ENCODE assay signal across 18 cellular contexts in the genomic region with DNA sequence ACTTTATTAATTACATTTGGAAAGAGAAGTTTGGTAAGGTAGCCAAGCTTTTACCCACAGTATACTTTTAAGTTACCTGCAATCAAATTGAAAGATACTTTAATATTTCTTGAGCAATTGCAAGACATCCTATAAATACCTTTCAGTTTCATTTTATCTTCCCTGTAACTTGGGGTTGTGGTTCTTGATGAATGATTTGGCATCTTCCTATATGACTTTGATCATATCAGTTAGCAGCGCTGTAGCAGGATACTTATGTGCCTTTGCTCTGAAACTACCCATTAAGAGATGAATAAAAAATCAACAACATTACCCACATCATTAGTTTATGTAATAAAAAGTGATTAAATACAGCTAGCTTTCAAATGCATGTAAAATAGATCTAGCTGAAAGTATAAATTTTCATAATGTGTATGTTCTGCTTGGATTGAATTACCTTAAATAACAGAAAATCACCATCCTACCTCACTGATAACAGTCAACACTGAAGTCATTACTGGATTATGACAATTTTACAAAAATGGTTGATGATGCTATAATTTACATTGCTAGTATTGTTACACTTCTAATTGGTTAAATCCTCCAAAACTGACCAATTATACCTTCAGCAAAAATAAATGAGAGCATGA. TPM values are rescaled to one million over a fixed set of nuclear protein-coding genes. Genes with fewer than 3 reads are reported as not detected.
A peak's percentile ranks its signal among the peaks of the same experiment; 100 is the strongest.
DNase-seq lines count a peak whose midpoint lies in the region; ATAC-seq and TF ChIP-seq lines count a peak whose summit lies in the region.
"Had no signal": no experiment of that assay in that cellular context is flagged by ENCODE, and none has a peak within 500 bp of the region (broad histone marks: within the 10 kb centered on the region; RNA-seq: fewer than 3 reads in every experiment).

No MANE protein-coding gene starts in this region.

- H3K4me1 ChIP-seq in HEK293 (ENCODE audit: control insufficient read depth, insufficient read depth, low read length) (peaks cover 11% of the 10 kb centered on the region), ascending aorta (no peaks in the 10 kb centered on the region)
- H3K4me1 ChIP-seq: A549, BLaER1 had no signal

- DNase-seq in activated CD8-positive, alpha-beta memory T cell treated with anti-CD3 and anti-CD28 coated beads, Interleukin-2, amount 10 ng/mL, durations not matched to agents 7 days and 5 days = no peak
- DNase-seq in activated CD8-positive, alpha-beta memory T cell treated with anti-CD3 and anti-CD28 coated beads, Interleukin-2, amount 50 U/mL, for 4 hours = no peak
- DNase-seq in T-helper 17 cell = no peak
- no peak for DNase-seq in NCI-H1092 treated with DMSO at 0.1 percent for 48 hours (lab: John Stamatoyannopoulos, UW)
- no peak for DNase-seq in ascending aorta (ENCODE audit: low spot score in 2 of 2)
- DNase-seq: CD8-positive, alpha-beta T cell; DMS53; KG1; NCI-H1436; NCI-H1930; NCI-H345; NCI-H524 treated with DMSO at 0.1 percent for 48 hours had no signal

- CTCF ChIA-PET in activated CD8-positive, alpha-beta memory T cell treated with anti-CD3 and anti-CD28 coated beads, Interleukin-2, amount 10 ng/mL, durations not matched to agents 7 days and 5 days (lab: Charles Lee) = interaction anchor here (1.0 kb wide), 1 partner anchor 24 kb away, joined by 4 read pairs; no protein-coding TSS in a partner anchor
- CTCF ChIA-PET in HEK293 (lab: Yijun Ruan, JAX) = interaction anchor here (0.5 to 2.1 kb wide), 2 partner anchors 125 to 519 kb away, joined by 4 to 5 read pairs; no protein-coding TSS in a partner anchor

- H3K27ac ChIP-seq in HEK293 (ENCODE audit: extremely low read depth, low read depth, low read length) = no peak overlapping the region
- no peak overlapping the region for H3K27ac ChIP-seq in ascending aorta
- H3K27ac ChIP-seq: A549, BLaER1, PC-9 had no signal

- H3K4me3 Mint-ChIP-seq in activated CD8-positive, alpha-beta memory T cell treated with anti-CD3 and anti-CD28 coated beads, Interleukin-2, amount 10 ng/mL, durations not matched to agents 7 days and 5 days = no peak overlapping the region
- no peak overlapping the region for H3K4me3 Mint-ChIP-seq in T-helper 17 cell
- H3K4me3 Mint-ChIP-seq in nephron = no peak overlapping the region
- H3K4me3 Mint-ChIP-seq: CD8-positive, alpha-beta T cell had no signal

- peak overlapping the region; percentile 85 for H3K27ac Mint-ChIP-seq in activated CD8-positive, alpha-beta memory T cell treated with anti-CD3 and anti-CD28 coated beads, Interleukin-2, amount 10 ng/mL, durations not matched to agents 7 days and 5 days
- H3K27ac Mint-ChIP-seq in T-helper 17 cell (no peak overlapping the region), nephron (peak overlapping the region in 2 of 3 experiments; percentile 29 to 85)
- H3K27ac Mint-ChIP-seq: CD8-positive, alpha-beta T cell had no signal

- POLR2A ChIA-PET in HEK293 (lab: Yijun Ruan, JAX) = no interaction called here

- H3K4me3 ChIP-seq in HEK293 (ENCODE audit: low read depth, low read length) (no peak overlapping the region), ascending aorta (no peak overlapping the region)
- H3K4me3 ChIP-seq: A549, BLaER1, PC-9 had no signal

- peaks cover 14% of the 10 kb centered on the region for H3K4me1 Mint-ChIP-seq in activated CD8-positive, alpha-beta memory T cell treated with anti-CD3 and anti-CD28 coated beads, Interleukin-2, amount 10 ng/mL, durations not matched to agents 7 days and 5 days
- H3K4me1 Mint-ChIP-seq in T-helper 17 cell (peaks cover 6% of the 10 kb centered on the region), nephron (peaks cover 18% of the 10 kb centered on the region)

- H3K27me3 ChIP-seq in ascending aorta = no peaks in the 10 kb centered on the region
- H3K27me3 ChIP-seq: BLaER1 had no signal

- no peak for TF ChIP-seq CTCF in HEK293 (tag by site-specific recombination; IDR thresholded peaks at IDR 0.05)
- TF ChIP-seq CTCF in nephron (IDR thresholded peaks at IDR 0.05; ENCODE audit: unreplicated experiment in 3 of 3) = no peak
- TF ChIP-seq CTCF in ascending aorta (IDR thresholded peaks at IDR 0.05) = no peak

- no peaks in the 10 kb centered on the region for H3K27me3 Mint-ChIP-seq in activated CD8-positive, alpha-beta memory T cell treated with anti-CD3 and anti-CD28 coated beads, Interleukin-2, amount 10 ng/mL, durations not matched to agents 7 days and 5 days
- H3K27me3 Mint-ChIP-seq in T-helper 17 cell (no peaks in the 10 kb centered on the region), nephron (ENCODE audit: low read depth) (no peaks in the 10 kb centered on the region)

- ATAC-seq in activated CD8-positive, alpha-beta memory T cell treated with anti-CD3 and anti-CD28 coated beads, Interleukin-2, amount 10 ng/mL, durations not matched to agents 7 days and 5 days = peak; percentile 88
- peak; percentile 35 for ATAC-seq in T-helper 17 cell
- no peak for ATAC-seq in HG03432 (IDR thresholded peaks at IDR 0.05; ENCODE audit: unreplicated experiment)
- ATAC-seq: A549; CD8-positive, alpha-beta T cell had no signal

- H3K9me3 Mint-ChIP-seq in activated CD8-positive, alpha-beta memory T cell treated with anti-CD3 and anti-CD28 coated beads, Interleukin-2, amount 10 ng/mL, durations not matched to agents 7 days and 5 days (ENCODE audit: low read depth) = no peaks in the 10 kb centered on the region
- H3K9me3 Mint-ChIP-seq in nephron = no peaks in the 10 kb centered on the region
- H3K9me3 Mint-ChIP-seq: CD8-positive, alpha-beta T cell had no signal

- intact Hi-C loops in ascending aorta (cut with DNase I) = no loop called here

- H3K9me3 ChIP-seq in HEK293 (ENCODE audit: control insufficient read depth, insufficient read depth, low read depth, low read length) (no peaks in the 10 kb centered on the region), T-helper 17 cell (ENCODE audit: control insufficient read depth, low read length, poor library complexity, severe bottlenecking) (no peaks in the 10 kb centered on the region), ascending aorta (no peaks in the 10 kb centered on the region)
- H3K9me3 ChIP-seq: A549, BLaER1 had no signal

- H3K36me3 ChIP-seq in HEK293 (ENCODE audit: control insufficient read depth in 2 of 2, insufficient read depth in 1 of 2, low read length in 2 of 2) = no peaks in the 10 kb centered on the region
- no peaks in the 10 kb centered on the region for H3K36me3 ChIP-seq in ascending aorta
- H3K36me3 ChIP-seq: BLaER1 had no signal

- H3K36me3 Mint-ChIP-seq in activated CD8-positive, alpha-beta memory T cell treated with anti-CD3 and anti-CD28 coated beads, Interleukin-2, amount 10 ng/mL, durations not matched to agents 7 days and 5 days = peaks cover 6% of the 10 kb centered on the region
- H3K36me3 Mint-ChIP-seq in T-helper 17 cell (ENCODE audit: low read depth) = no peaks in the 10 kb centered on the region
- no peaks in the 10 kb centered on the region for H3K36me3 Mint-ChIP-seq in nephron (ENCODE audit: low read depth)
- H3K36me3 Mint-ChIP-seq: CD8-positive, alpha-beta T cell had no signal

TF ChIP-seq in HEK293, 187 proteins besides CTCF, POLR2A, EP300 and RAD21:
- TF ChIP-seq ZNF274 (IDR thresholded peaks at IDR 0.05; ENCODE audit: low read length) (no peak), ZNF274 (tag by site-specific recombination; IDR thresholded peaks at IDR 0.05; ENCODE audit: borderline replicate concordance) (no peak), SP7 (tag by site-specific recombination; IDR thresholded peaks at IDR 0.05) (peak; percentile 66), ZNF629 (tag by site-specific recombination; IDR thresholded peaks at IDR 0.05) (0 out of 2 replicates have a peak, but pooled peaks have one; percentile 28), ZNF624 (tag by site-specific recombination; IDR thresholded peaks at IDR 0.05) (no peak)

RNA-seq across cellular contexts. Expression of a gene that starts 50.4 kb away (rescaled TPM):
- 100 to 1,000 TPM in 1 of 2 experiments, 10 to 100 TPM in 1; 82.1 to 111 TPM for total RNA-seq in activated CD8-positive, alpha-beta memory T cell treated with anti-CD3 and anti-CD28 coated beads, Interleukin-2, amount 10 ng/mL, durations not matched to agents 7 days and 5 days
- 10 to 100 TPM; 61.7 to 66.9 TPM for total RNA-seq in T-helper 17 cell
- 35.8 TPM for total RNA-seq in ascending aorta
